ENCODE assay signal across 7 cellular contexts in the genomic region with DNA sequence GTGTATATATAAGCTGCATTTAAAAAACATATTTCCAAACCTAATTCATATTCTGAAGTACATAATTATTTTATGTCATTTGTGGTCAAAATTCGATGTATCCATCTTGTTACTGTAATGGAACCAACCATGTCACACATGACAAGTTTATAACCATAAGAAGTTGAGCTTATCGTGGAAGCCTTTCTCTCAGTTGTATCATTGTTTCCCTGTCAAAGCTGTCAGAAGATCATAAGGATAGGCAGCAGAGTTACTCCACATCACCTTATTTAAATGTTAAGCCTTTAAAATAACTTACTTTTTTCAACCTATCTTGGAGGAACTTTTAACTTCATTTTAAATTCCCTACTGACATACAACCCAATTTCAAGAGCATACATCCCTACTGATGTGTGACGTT.
"Had no signal": no experiment of that assay in that cellular context is flagged by ENCODE, and none has a peak within 500 bp of the region (broad histone marks: within the 10 kb centered on the region; RNA-seq: fewer than 3 reads in every experiment).

No MANE protein-coding gene starts in this region.

- DNase-seq: GF-D8 had no signal

- FAIRE-seq: G401.6, GM12878, GM12891, GM12892, GM18507, GM19239 had no signal

- H3K4me3 ChIP-seq: GM12878 had no signal
